Comparison of ENCODE assay signal across 8 cellular contexts in the genomic region with DNA sequence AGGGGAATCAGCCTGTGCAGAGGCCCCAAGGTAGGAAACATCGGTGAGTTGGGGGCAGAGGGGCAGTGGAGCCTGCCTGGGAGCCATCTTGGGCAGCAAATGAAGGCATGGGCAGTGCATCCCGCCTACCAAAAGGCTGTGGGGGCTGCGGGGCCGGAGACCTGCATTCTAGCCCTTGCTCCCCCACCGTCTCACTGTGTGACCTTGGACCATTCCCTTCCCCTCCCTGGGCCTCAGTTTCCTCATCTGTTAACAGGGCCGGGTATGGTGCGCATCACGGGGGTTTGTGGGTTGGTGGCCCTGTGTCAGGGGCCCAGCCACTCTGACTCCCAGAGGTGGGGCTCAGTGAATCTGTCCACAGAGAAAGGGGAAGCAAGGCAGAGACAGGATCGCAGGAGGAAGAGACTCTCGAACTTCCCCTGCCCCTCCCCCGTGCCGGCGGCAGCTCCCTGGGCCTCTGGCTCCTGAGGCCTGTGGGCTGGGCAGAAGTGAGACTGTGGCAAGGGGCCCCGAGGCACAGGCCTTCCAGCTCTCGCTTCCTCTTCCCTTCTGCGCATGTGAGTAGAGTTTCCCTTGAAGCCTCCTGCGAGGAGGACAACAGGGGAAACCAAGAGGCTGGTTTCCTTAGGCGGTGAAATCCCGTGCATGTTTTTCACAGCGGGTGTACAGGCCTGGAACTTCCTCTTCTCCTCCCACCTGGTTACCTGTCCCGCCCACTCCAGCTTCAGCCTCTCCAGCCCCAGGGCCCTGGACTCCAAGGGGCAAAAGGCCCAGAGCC. TPM values are rescaled to one million over a fixed set of nuclear protein-coding genes. Genes with fewer than 3 reads are reported as not detected.
DNase-seq lines count a peak whose midpoint lies in the region; ATAC-seq and TF ChIP-seq lines count a peak whose summit lies in the region.

No MANE protein-coding gene starts in this region.

- no peaks in the 10 kb centered on the region for H3K36me3 Mint-ChIP-seq in activated CD4-positive, alpha-beta memory T cell treated with anti-CD3 and anti-CD28 coated beads for 36 hours

- H3K4me3 Mint-ChIP-seq in activated CD4-positive, alpha-beta memory T cell treated with anti-CD3 and anti-CD28 coated beads for 36 hours: peak overlapping the region; percentile 52

- H3K4me2 ChIP-seq in KMS-11: peak overlapping the region; percentile 94

- CTCF ChIA-PET in activated CD4-positive, alpha-beta memory T cell treated with anti-CD3 and anti-CD28 coated beads for 36 hours (lab: Charles Lee): interaction anchor here (0.7 to 4.2 kb wide), 4 partner anchors 12 to 166 kb away, joined by 3 to 17 read pairs (median 4); a partner anchor contains a TSS

- H3K27ac ChIP-seq in KMS-11: peak overlapping the region; percentile 88
- peak overlapping the region; percentile 53 to 74 for H3K27ac ChIP-seq in esophagus (ENCODE audit: low read depth in 2 of 2, low read length in 1 of 2)
- H3K27ac ChIP-seq in vagina: peak overlapping the region; percentile 73

- peak; percentile 88 for ATAC-seq in GM21528 (IDR thresholded peaks at IDR 0.05; ENCODE audit: low FRiP score, unreplicated experiment)

- peak overlapping the region; percentile 97 for H3K27ac Mint-ChIP-seq in activated CD4-positive, alpha-beta memory T cell treated with anti-CD3 and anti-CD28 coated beads for 36 hours

- H3K36me3 ChIP-seq in KMS-11 (ENCODE audit: insufficient read depth) (no peaks in the 10 kb centered on the region), esophagus (ENCODE audit: control insufficient read depth in 2 of 2, insufficient read depth in 2 of 2, low read length in 1 of 2) (peaks cover 0 to 2% of the 10 kb centered on the region in 2 donors), vagina (no peaks in the 10 kb centered on the region)

- H3K9me3 ChIP-seq in esophagus (ENCODE audit: control insufficient read depth in 2 of 2, insufficient read depth in 1 of 2, low read depth in 1 of 2, low read length in 1 of 2): no peaks in the 10 kb centered on the region
- no peaks in the 10 kb centered on the region for H3K9me3 ChIP-seq in vagina

- H3K27me3 ChIP-seq in KMS-11 (ENCODE audit: insufficient read depth, low read depth): no peaks in the 10 kb centered on the region
- H3K27me3 ChIP-seq in esophagus (ENCODE audit: control insufficient read depth in 1 of 2, insufficient read depth in 2 of 2, low read length in 2 of 2): no peaks in the 10 kb centered on the region
- H3K27me3 ChIP-seq in vagina: no peaks in the 10 kb centered on the region

- no peak for TF ChIP-seq CTCF in KMS-11 (conservative IDR thresholded peaks at IDR 0.05; ENCODE audit: low read depth, low read length)
- no peak for TF ChIP-seq CTCF in vagina (IDR thresholded peaks at IDR 0.05)

- DNase-seq in DMS153 (lab: John Stamatoyannopoulos, UW) (peak; percentile 22), pons (ENCODE audit: low spot score) (peak; percentile 81), vagina (ENCODE audit: extremely low spot score in 2 of 2) (no peak), cerebellar cortex (ENCODE audit: low spot score) (no peak)
- peak; percentile 92 for DNase-seq in activated CD4-positive, alpha-beta memory T cell treated with anti-CD3 and anti-CD28 coated beads for 36 hours

- no peak for TF ChIP-seq POLR2A in vagina (IDR thresholded peaks at IDR 0.05)

- peak overlapping the region; percentile 62 for H3K9ac ChIP-seq in KMS-11

- H2AFZ ChIP-seq in KMS-11 (ENCODE audit: low read depth): peak overlapping the region; percentile 51; the same call in 1 of the 2 replicates

- intact Hi-C loops in activated CD4-positive, alpha-beta memory T cell treated with anti-CD3 and anti-CD28 coated beads for 36 hours (cut with micrococcal nuclease): loop anchor here (1.0 to 2.0 kb wide), 5 partner anchors 21 to 166 kb away; a partner anchor contains a TSS
- intact Hi-C loops in vagina (cut with DNase I): no loop called here

- no peaks in the 10 kb centered on the region for H4K20me1 ChIP-seq in KMS-11 (ENCODE audit: insufficient read depth)

- POLR2A ChIA-PET in activated CD4-positive, alpha-beta memory T cell treated with anti-CD3 and anti-CD28 coated beads for 36 hours (lab: Charles Lee): interaction anchor here (0.8 to 1.5 kb wide), 6 partner anchors 28 to 166 kb away, joined by 4 to 11 read pairs (median 4); a partner anchor contains a TSS

- WGBS in esophagus, 2 donors: 51 to 66% methylated on average over 21 of the region's 21 CpGs

- H3K27me3 Mint-ChIP-seq in activated CD4-positive, alpha-beta memory T cell treated with anti-CD3 and anti-CD28 coated beads for 36 hours: no peaks in the 10 kb centered on the region

- H3K79me2 ChIP-seq in KMS-11 (ENCODE audit: insufficient read depth, low read depth): peaks cover 6% of the 10 kb centered on the region; the same call in 1 of the 2 replicates

- H3K4me1 ChIP-seq in KMS-11 (ENCODE audit: low read depth, poor library complexity, severe bottlenecking) (peaks cover 53% of the 10 kb centered on the region), esophagus (ENCODE audit: control insufficient read depth in 2 of 2, insufficient read depth in 2 of 2, low read length in 1 of 2) (peaks cover 11 to 34% of the 10 kb centered on the region in 2 donors), vagina (peaks cover 50% of the 10 kb centered on the region)

- no peaks in the 10 kb centered on the region for H3K9me3 Mint-ChIP-seq in activated CD4-positive, alpha-beta memory T cell treated with anti-CD3 and anti-CD28 coated beads for 36 hours

- H3K4me1 Mint-ChIP-seq in activated CD4-positive, alpha-beta memory T cell treated with anti-CD3 and anti-CD28 coated beads for 36 hours (ENCODE audit: low read depth): peaks cover 58% of the 10 kb centered on the region

- H3K4me3 ChIP-seq in KMS-11 (IDR thresholded peaks at IDR 0.05; ENCODE audit: insufficient read depth, low read depth, low read length) (no peak overlapping the region), esophagus (ENCODE audit: low read depth in 1 of 2, low read length in 2 of 2) (no peak overlapping the region), vagina (no peak overlapping the region)

RNA-seq across cellular contexts. Expression of a gene that starts 42.9 kb away (rescaled TPM):
- 100 to 1,000 TPM; 170 to 175 TPM for total RNA-seq in activated CD4-positive, alpha-beta memory T cell treated with anti-CD3 and anti-CD28 coated beads for 36 hours
- polyA plus RNA-seq in esophagus: 10 to 100 TPM; 63.5 to 98.5 TPM
- 39.3 TPM for total RNA-seq in vagina

RNA-seq across cellular contexts. Expression of a gene that starts 58.3 kb away (rescaled TPM):
- total RNA-seq in activated CD4-positive, alpha-beta memory T cell treated with anti-CD3 and anti-CD28 coated beads for 36 hours: 10 to 100 TPM; 27.0 to 28.5 TPM
- polyA plus RNA-seq in esophagus: 10 to 100 TPM; 21.1 to 62.1 TPM
- 23.1 TPM for total RNA-seq in vagina

Comparison
In these comparisons a context has a peak if more than half of its experiments do, and no peak if none do; other contexts are left out.
1. DNase-seq: peak in DMS153 (single experiment), activated CD4-positive, alpha-beta memory T cell treated with anti-CD3 and anti-CD28 coated beads for 36 hours (single experiment) and pons (single experiment); none in vagina (0 of 2) and cerebellar cortex (single experiment).
2. Peak in every context shown above with its lines, with median percentiles within 50 percentile points of each other: H3K27ac ChIP-seq.